ENCODE assay signal across 17 cellular contexts in the genomic region with DNA sequence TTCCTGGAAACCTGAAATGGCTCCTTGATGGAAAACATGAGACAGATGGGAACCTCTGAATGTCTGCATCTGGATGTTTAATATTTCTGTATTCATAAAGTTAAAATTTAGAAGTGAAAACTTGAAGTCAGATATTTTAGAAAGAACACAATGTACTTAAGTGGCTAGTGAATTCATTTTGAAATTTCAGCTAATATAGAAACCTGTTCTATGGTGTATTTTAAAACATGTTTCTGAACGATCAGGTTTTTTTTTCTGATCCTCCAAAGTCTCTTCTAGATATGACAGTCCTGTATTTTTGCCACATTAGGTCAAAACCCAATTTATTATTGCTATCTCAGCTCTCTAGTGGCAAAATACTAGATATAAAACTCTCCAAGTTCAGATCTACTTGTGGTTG.
"Had no signal": no experiment of that assay in that cellular context is flagged by ENCODE, and none has a peak within 500 bp of the region (broad histone marks: within the 10 kb centered on the region; RNA-seq: fewer than 3 reads in every experiment).

No MANE protein-coding gene starts in this region.

- H3K4me1 ChIP-seq: psoas muscle, right lobe of liver, spleen had no signal

- DNase-seq: activated CD8-positive, alpha-beta memory T cell treated with anti-CD3 and anti-CD28 coated beads, Interleukin-2, amount 50 U/mL, for 4 hours; activated CD8-positive, alpha-beta T cell treated with anti-CD3 and anti-CD28 coated beads for 36 hours; activated naive CD4-positive, alpha-beta T cell; foreskin fibroblast; immature natural killer cell; naive thymus-derived CD4-positive, alpha-beta T cell; occipital lobe; psoas muscle; right lobe of liver; spleen; stimulated activated CD4-positive, alpha-beta T cell treated with anti-CD3 and anti-CD28 coated beads, Interleukin-1b, Interleukin-23, amount 100 ng/mL, for 48 hours; substantia nigra; trophoblast cell had no signal

- H3K36me3 ChIP-seq: esophagus muscularis mucosa, right lobe of liver, spleen had no signal

- FAIRE-seq: astrocyte had no signal

- ATAC-seq: activated CD8-positive, alpha-beta T cell treated with anti-CD3 and anti-CD28 coated beads for 36 hours; naive thymus-derived CD4-positive, alpha-beta T cell; psoas muscle; right lobe of liver; stimulated activated memory B cell treated with anti-CD40 and anti-IgM and Interleukin-4, amounts not matched to agents 10 μg/mL and 1 μg/mL and 100 μg/mL, for 72 hours had no signal

- H3K9me3 ChIP-seq: esophagus muscularis mucosa, psoas muscle, right lobe of liver had no signal

- H3K27ac ChIP-seq: psoas muscle, right lobe of liver, spleen, VCaP had no signal

- H3K27me3 ChIP-seq: esophagus muscularis mucosa, right lobe of liver, spleen had no signal

- H3K4me3 ChIP-seq: esophagus muscularis mucosa, psoas muscle, right lobe of liver, spleen had no signal
